ENCODE assay signal across 10 cellular contexts in genomic region chr7:24894670-24895221, GRCh38.
DNase-seq lines count a peak whose midpoint lies in the region; ATAC-seq and TF ChIP-seq lines count a peak whose summit lies in the region.
"Had no signal": no experiment of that assay in that cellular context is flagged by ENCODE, and none has a peak within 500 bp of the region (broad histone marks: within the 10 kb centered on the region; RNA-seq: fewer than 3 reads in every experiment).

No MANE protein-coding gene starts in this region.

- H3K27me3 ChIP-seq in fibroblast of lung (ENCODE audit: control insufficient read depth, insufficient read depth, low read length): no peaks in the 10 kb centered on the region

- no peaks in the 10 kb centered on the region for H3K36me3 ChIP-seq in fibroblast of lung (ENCODE audit: control insufficient read depth, insufficient read depth, low read length)

- H3K4me3 ChIP-seq in fibroblast of lung (replicated peaks in 1 of 4; ENCODE audit: control extremely low read depth in 1 of 4, insufficient read depth in 1 of 4, low read depth in 3 of 4, low read length in 4 of 4): no peak overlapping the region

- H3K79me2 ChIP-seq in fibroblast of lung (ENCODE audit: control insufficient read depth, insufficient read depth, low read length): peaks cover 28% of the 10 kb centered on the region

- no peak overlapping the region for H2AFZ ChIP-seq in fibroblast of lung (ENCODE audit: low read length)

- DNase-seq in DMS 273 (lab: John Stamatoyannopoulos, UW; ENCODE audit: unreplicated experiment) (peak; percentile 49), DMS 273 treated with DMSO at 0.1 percent for 48 hours (lab: John Stamatoyannopoulos, UW) (no peak), RPMI7951 (ENCODE audit: low read depth) (peak; percentile 38), fibroblast of lung (ENCODE audit: low read depth in 2 of 2) (no peak), retina (peak; percentile 30), LoVo (ENCODE audit: low spot score) (no peak)
- DNase-seq in stimulated activated naive CD4-positive, alpha-beta T cell (lab: John Stamatoyannopoulos, UW): no peak
- DNase-seq: 8988T, HCEC 1CT had no signal

- no peak overlapping the region for H3K9ac ChIP-seq in fibroblast of lung (ENCODE audit: insufficient read depth, low read length)

- peaks cover 2% of the 10 kb centered on the region for H4K20me1 ChIP-seq in fibroblast of lung (ENCODE audit: control insufficient read depth, extremely low read depth, insufficient read depth, low read length)

- TF ChIP-seq CTCF in fibroblast of lung (conservative IDR thresholded peaks at IDR 0.05 in 1 of 2, IDR thresholded peaks at IDR 0.05 in 1 of 2; ENCODE audit: low read depth in 1 of 2, low read length in 2 of 2): peak; percentile 25 to 32

- H3K9me3 ChIP-seq in fibroblast of lung (ENCODE audit: control insufficient read depth, insufficient read depth, low read depth, low read length): no peaks in the 10 kb centered on the region

- H3K27ac ChIP-seq in fibroblast of lung (ENCODE audit: insufficient read depth, low read length): no peak overlapping the region

- H3K4me2 ChIP-seq in fibroblast of lung (ENCODE audit: extremely low read depth, insufficient read depth, low read length): no peak overlapping the region

- no peak for ATAC-seq in GM18502 (IDR thresholded peaks at IDR 0.05; ENCODE audit: poor library complexity, unreplicated experiment)

- H3K4me1 ChIP-seq in fibroblast of lung (ENCODE audit: control insufficient read depth, extremely low read depth, insufficient read depth, low read length): no peaks in the 10 kb centered on the region

Comparison
In these comparisons a context has a peak if more than half of its experiments do, and no peak if none do; other contexts are left out.
1. DNase-seq: peak in DMS 273 (single experiment), RPMI7951 (single experiment) and retina (single experiment); none in DMS 273 treated with DMSO at 0.1 percent for 48 hours (single experiment), fibroblast of lung (0 of 2), stimulated activated naive CD4-positive, alpha-beta T cell (0 of 6) and LoVo (single experiment).